ENCODE assay signal across 10 cellular contexts in genomic region chr19:35746556-35746955, GRCh38. TPM values are rescaled to one million over a fixed set of nuclear protein-coding genes. Genes with fewer than 3 reads are reported as not detected.
DNase-seq lines count a peak whose midpoint lies in the region; ATAC-seq and TF ChIP-seq lines count a peak whose summit lies in the region.
"Had no signal": no experiment of that assay in that cellular context is flagged by ENCODE, and none has a peak within 500 bp of the region (broad histone marks: within the 10 kb centered on the region; RNA-seq: fewer than 3 reads in every experiment).

No MANE protein-coding gene starts in this region.

- H3K36me3 Mint-ChIP-seq in naive B cell, result peaks cover 0 to 8% of the 10 kb centered on the region in 2 donors

- H3K9me3 ChIP-seq in HUES64 (ENCODE audit: insufficient read depth, low read depth, low read length), result no peaks in the 10 kb centered on the region
- H3K9me3 ChIP-seq in tibial artery, result no peaks in the 10 kb centered on the region

- H3K4me1 ChIP-seq in HUES64 (ENCODE audit: insufficient read depth, low read length) (no peaks in the 10 kb centered on the region; the same call in 1 of the 2 replicates), tibial artery (peaks cover 0 to 48% (median 39%) of the 10 kb centered on the region in 4 donors)

- H3K27ac ChIP-seq in HUES64 (ENCODE audit: low read depth, low read length) (no peak overlapping the region), brain microvascular endothelial cell (no peak overlapping the region), tibial artery (peak overlapping the region in 1 of 2 donors; percentile 98)

- H3K27me3 ChIP-seq in BJ (ENCODE audit: control insufficient read depth, insufficient read depth, low read length) (no peaks in the 10 kb centered on the region), HUES64 (ENCODE audit: insufficient read depth, low read length) (no peaks in the 10 kb centered on the region), brain microvascular endothelial cell (replicated peaks) (no peaks in the 10 kb centered on the region), tibial artery (no peaks in the 10 kb centered on the region)

- no peaks in the 10 kb centered on the region for H3K27me3 Mint-ChIP-seq in naive B cell

- intact Hi-C loops in tibial artery (cut with DNase I; ENCODE audit: low total_unique reads), result no loop called here

- CTCF ChIA-PET in BJ (lab: Yijun Ruan, JAX), result interaction anchor here (0.6 to 1.5 kb wide), 2 partner anchors 54 to 185 kb away, joined by 3 to 4 read pairs; no protein-coding TSS in a partner anchor

- peak overlapping the region; percentile 85 to 100 (median 96) for H3K4me3 Mint-ChIP-seq in naive B cell

- POLR2A ChIA-PET in BJ (lab: Charles Lee), result no interaction called here

- 94% methylated on average over 5 of the region's 5 CpGs for WGBS in HUES64

- no peak overlapping the region for H3K9ac ChIP-seq in HUES64 (ENCODE audit: low read depth, low read length)

- H3K4me1 Mint-ChIP-seq in naive B cell, result peaks cover 43 to 69% (median 57%) of the 10 kb centered on the region in 3 donors

- H3K4me3 ChIP-seq in BJ (ENCODE audit: low read depth, low read length) (peak overlapping the region; percentile 67), HUES64 (ENCODE audit: low read length) (peak overlapping the region; percentile 72), brain microvascular endothelial cell (ENCODE audit: low read depth, low read length) (peak overlapping the region; percentile 84), tibial artery (peak overlapping the region in 1 of 2 donors; percentile 96)

- H3K36me3 ChIP-seq in BJ (ENCODE audit: control insufficient read depth, insufficient read depth, low read length) (peaks cover 7% of the 10 kb centered on the region), HUES64 (ENCODE audit: insufficient read depth, low read length) (peaks cover 9% of the 10 kb centered on the region), brain microvascular endothelial cell (replicated peaks) (no peaks in the 10 kb centered on the region), tibial artery (peaks cover 0 to 7% (median under 1%) of the 10 kb centered on the region in 3 donors)

- DNase-seq in BJ (ENCODE audit: low read depth), result no peak
- no peak for DNase-seq in brain microvascular endothelial cell
- DNase-seq in naive B cell, result no peak
- DNase-seq in KG1 (lab: John Stamatoyannopoulos, UW), result no peak
- DNase-seq in middle frontal gyrus (ENCODE audit: extremely low spot score, low spot score), result no peak
- no peak for DNase-seq in tibial artery
- no peak for DNase-seq in NCI-H2196 treated with DMSO at 0.1 percent for 48 hours (lab: John Stamatoyannopoulos, UW; ENCODE audit: unreplicated experiment)
- DNase-seq: activated effector memory CD4-positive, alpha-beta T cell treated with anti-CD3 and anti-CD28 coated beads, Interleukin-2, amount 50 U/mL, for 16 hours; NCI-H526 treated with DMSO at 0.1 percent for 48 hours had no signal

- peaks cover 0 to 3% (median 0%) of the 10 kb centered on the region in 7 donors for H3K9me3 Mint-ChIP-seq in naive B cell

- peak overlapping the region in 4 of 6 donors; percentile 76 to 99 (median 93) for H3K27ac Mint-ChIP-seq in naive B cell

- in situ Hi-C loops in brain microvascular endothelial cell (cut with HindIII; ENCODE audit: low pct_ligation_motif_present, low sequenced_read_pairs), result no loop called here

- TF ChIP-seq CTCF in BJ (IDR thresholded peaks at IDR 0.05; ENCODE audit: insufficient read depth, low read depth, low read length), result no peak
- TF ChIP-seq CTCF in brain microvascular endothelial cell (IDR thresholded peaks at IDR 0.05; ENCODE audit: low read depth, low read length, missing control alignments), result no peak
- no peak for TF ChIP-seq CTCF in tibial artery (IDR thresholded peaks at IDR 0.05)

- ATAC-seq in naive B cell (ENCODE audit: low read depth in 2 of 2), result no peak

RNA-seq across cellular contexts. Expression of gene PSENEN, which starts 1.1 kb away (rescaled TPM):
- polyA plus RNA-seq in BJ (2011; rRNA removed) (65.4 and 76.2 TPM in 2 replicates), naive B cell (ENCODE audit: low read depth in 6 of 6) (100 to 1,000 TPM in 2 of 6 donors, 10 to 100 TPM in 4; 82.4 to 105 (median 94.3) TPM)
- polyA minus RNA-seq in BJ (2011; rRNA and poly(A)+ RNA removed), result 19.0 and 28.4 TPM in 2 replicates
- polyA plus RNA-seq in HUES64 (2013, experiment 1 of 2), result 54.2 TPM
- 56.0 TPM for polyA plus RNA-seq in HUES64 (2013, experiment 2 of 2)

RNA-seq across cellular contexts. Expression of gene U2AF1L4, which starts 1.3 kb away (rescaled TPM):
- polyA plus RNA-seq in BJ (2011; rRNA removed) (18.3 and 20.3 TPM in 2 replicates), naive B cell (ENCODE audit: low read depth in 6 of 6) (10 to 100 TPM; 26.1 to 41.0 (median 32.5) TPM)
- polyA minus RNA-seq in BJ (2011; rRNA and poly(A)+ RNA removed), result 6.8 and 12.8 TPM in 2 replicates
- 11.7 TPM for polyA plus RNA-seq in HUES64 (2013, experiment 1 of 2)
- 11.4 TPM for polyA plus RNA-seq in HUES64 (2013, experiment 2 of 2)

RNA-seq across cellular contexts. Expression of gene LIN37, which starts 1.8 kb away (rescaled TPM):
- 8.9 and 15.0 TPM in 2 replicates for polyA plus RNA-seq in BJ (2011; rRNA removed)
- polyA minus RNA-seq in BJ (2011; rRNA and poly(A)+ RNA removed), result 19.5 and 22.4 TPM in 2 replicates
- 2.3 TPM for polyA plus RNA-seq in HUES64 (2013, experiment 1 of 2)
- polyA plus RNA-seq in HUES64 (2013, experiment 2 of 2), result 3.3 TPM
- polyA plus RNA-seq in naive B cell (ENCODE audit: low read depth in 6 of 6), result 10 to 100 TPM in 3 of 6 donors, 1 to 10 TPM in 3; 8.1 to 17.9 (median 11.1) TPM

RNA-seq across cellular contexts. Expression of gene IGFLR1, which starts 4.3 kb away (rescaled TPM):
- polyA plus RNA-seq in BJ (2011; rRNA removed), result 1.1 and 1.9 TPM in 2 replicates
- polyA minus RNA-seq in BJ (2011; rRNA and poly(A)+ RNA removed), result 0.15 and 2.1 TPM in 2 replicates
- polyA plus RNA-seq in HUES64 (2013, experiment 1 of 2), result 5.0 TPM
- polyA plus RNA-seq in HUES64 (2013, experiment 2 of 2), result 6.0 TPM
- polyA plus RNA-seq in naive B cell (ENCODE audit: low read depth in 6 of 6), result 100 to 1,000 TPM; 114 to 195 (median 134) TPM

RNA-seq across cellular contexts. Expression of gene HSPB6, which starts 10.3 kb away (rescaled TPM):
- polyA plus RNA-seq in BJ (2011; rRNA removed) (21.0 and 27.2 TPM in 2 replicates), naive B cell (ENCODE audit: low read depth in 6 of 6) (not detected)
- polyA minus RNA-seq in BJ (2011; rRNA and poly(A)+ RNA removed), result 28.7 and 58.4 TPM in 2 replicates
- 0.30 TPM for polyA plus RNA-seq in HUES64 (2013, experiment 1 of 2)
- polyA plus RNA-seq in HUES64 (2013, experiment 2 of 2), result 0.63 TPM
